In the genomic region with DNA sequence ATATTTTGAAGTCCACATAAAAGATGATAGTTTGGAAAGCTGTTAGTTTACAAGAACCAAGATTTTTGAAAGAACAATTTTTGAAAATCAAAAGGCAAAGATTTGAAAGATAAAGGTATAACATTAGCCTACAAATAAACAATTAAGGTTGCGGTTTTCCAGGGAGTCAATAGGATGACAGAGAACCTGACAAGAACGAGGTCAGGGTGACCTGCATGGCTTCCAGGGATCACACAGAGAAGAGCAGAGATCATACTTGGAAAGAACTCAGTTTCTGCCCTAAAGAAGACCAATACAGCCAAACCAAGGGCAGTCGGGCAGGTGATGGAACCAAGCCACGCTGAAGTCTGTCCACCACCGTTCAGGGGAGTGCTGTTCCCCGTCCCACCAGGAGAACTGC, we compare ENCODE assay signal across 15 cellular contexts. TPM values are rescaled to one million over a fixed set of nuclear protein-coding genes. Genes with fewer than 3 reads are reported as not detected.
"Had no signal": no experiment of that assay in that cellular context is flagged by ENCODE, and none has a peak within 500 bp of the region (broad histone marks: within the 10 kb centered on the region; RNA-seq: fewer than 3 reads in every experiment).

No MANE protein-coding gene starts in this region.

RNA-seq across cellular contexts. Expression of a gene that starts 41.3 kb away (rescaled TPM):
- total RNA-seq: dermis blood vessel endothelial cell, esophagus mucosa, esophagus squamous epithelium, gastrocnemius medialis, glomerular endothelial cell, kidney epithelial cell, left lung, lower leg skin, lower lobe of right lung, lung microvascular endothelial cell, mesenteric fat pad, mesothelial cell of epicardium, mucosa of descending colon, myocyte had no signal
- polyA plus RNA-seq: keratinocyte had no signal
